9 cellular contexts compared by ENCODE assay signal in the genomic region with DNA sequence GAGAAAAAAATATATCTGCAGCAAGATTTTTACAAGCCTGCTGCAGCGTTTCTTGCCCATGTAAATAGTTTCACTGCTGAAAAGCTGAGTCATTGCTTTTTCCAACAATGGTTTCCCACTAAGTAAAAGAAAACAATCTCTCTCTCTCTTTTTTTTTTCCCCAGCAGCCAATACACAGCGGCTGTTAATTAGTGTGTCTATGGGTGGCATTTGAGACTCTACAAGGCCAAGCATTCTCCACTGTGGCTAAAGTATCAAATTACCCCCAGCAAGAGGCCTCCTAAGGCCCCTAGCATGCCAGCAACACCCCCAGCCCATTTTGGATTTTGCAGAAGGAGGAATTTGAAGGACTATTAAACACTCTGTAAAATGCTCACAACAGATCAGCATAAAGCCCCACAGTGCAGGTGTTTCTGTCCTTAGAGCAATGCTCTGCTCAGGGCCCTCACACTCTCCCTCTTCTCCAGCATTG.
DNase-seq lines count a peak whose midpoint lies in the region; ATAC-seq lines count a peak whose summit lies in the region.
"Had no signal": no experiment of that assay in that cellular context is flagged by ENCODE, and none has a peak within 500 bp of the region (broad histone marks: within the 10 kb centered on the region; RNA-seq: fewer than 3 reads in every experiment).

No MANE protein-coding gene starts in this region.

- peak; percentile 15 for DNase-seq in GM04503 (ENCODE audit: low read depth)
- DNase-seq in NCI-H2107 treated with DMSO at 0.1 percent for 48 hours (lab: John Stamatoyannopoulos, UW; ENCODE audit: unreplicated experiment), result peak; percentile 76
- peak; percentile 53 for DNase-seq in ecto neural progenitor cell (ENCODE audit: low spot score)
- DNase-seq in Right ventricle myocardium inferior (ENCODE audit: missing footprints), result no peak
- DNase-seq in activated T-helper 2 cell treated with anti-CD3 and anti-CD28 coated beads, Interferon-gamma antibody, Interleukin-2, Interleukin-4, amounts not matched to agents 10 μg/mL and 5 μg/mL and 100 μg/mL, durations not matched to agents 14 hours and 24 hours and 36 hours (ENCODE audit: low spot score), result no peak

- no peak overlapping the region for H3K4me3 Mint-ChIP-seq in activated T-helper 2 cell treated with anti-CD3 and anti-CD28 coated beads, Interferon-gamma antibody, Interleukin-2, Interleukin-4, amounts not matched to agents 10 μg/mL and 5 μg/mL and 100 μg/mL, durations not matched to agents 14 hours and 24 hours and 36 hours (ENCODE audit: low read depth)

- H3K9me3 ChIP-seq in neuron (ENCODE audit: low read length), result no peaks in the 10 kb centered on the region

- H3K27ac Mint-ChIP-seq in activated T-helper 2 cell treated with anti-CD3 and anti-CD28 coated beads, Interferon-gamma antibody, Interleukin-2, Interleukin-4, amounts not matched to agents 10 μg/mL and 5 μg/mL and 100 μg/mL, durations not matched to agents 14 hours and 24 hours and 36 hours, result no peak overlapping the region

- H3K4me3 ChIP-seq in neuron (ENCODE audit: low read length), result no peak overlapping the region

- no peaks in the 10 kb centered on the region for H3K4me1 Mint-ChIP-seq in activated T-helper 2 cell treated with anti-CD3 and anti-CD28 coated beads, Interferon-gamma antibody, Interleukin-2, Interleukin-4, amounts not matched to agents 10 μg/mL and 5 μg/mL and 100 μg/mL, durations not matched to agents 14 hours and 24 hours and 36 hours (ENCODE audit: low read depth)

- H3K36me3 ChIP-seq in neuron (ENCODE audit: insufficient read depth, low read length), result no peaks in the 10 kb centered on the region

- intact Hi-C loops in Right ventricle myocardium inferior (cut with DNase I), result no loop called here
- intact Hi-C loops in activated T-helper 2 cell treated with anti-CD3 and anti-CD28 coated beads, Interferon-gamma antibody, Interleukin-2, Interleukin-4, amounts not matched to agents 10 μg/mL and 5 μg/mL and 100 μg/mL, durations not matched to agents 14 hours and 24 hours and 36 hours (cut with micrococcal nuclease), result no loop called here

- H3K36me3 Mint-ChIP-seq in activated T-helper 2 cell treated with anti-CD3 and anti-CD28 coated beads, Interferon-gamma antibody, Interleukin-2, Interleukin-4, amounts not matched to agents 10 μg/mL and 5 μg/mL and 100 μg/mL, durations not matched to agents 14 hours and 24 hours and 36 hours (ENCODE audit: low read depth), result no peaks in the 10 kb centered on the region

- no peaks in the 10 kb centered on the region for H3K9me3 Mint-ChIP-seq in activated T-helper 2 cell treated with anti-CD3 and anti-CD28 coated beads, Interferon-gamma antibody, Interleukin-2, Interleukin-4, amounts not matched to agents 10 μg/mL and 5 μg/mL and 100 μg/mL, durations not matched to agents 14 hours and 24 hours and 36 hours

- H3K27me3 Mint-ChIP-seq in activated T-helper 2 cell treated with anti-CD3 and anti-CD28 coated beads, Interferon-gamma antibody, Interleukin-2, Interleukin-4, amounts not matched to agents 10 μg/mL and 5 μg/mL and 100 μg/mL, durations not matched to agents 14 hours and 24 hours and 36 hours (ENCODE audit: low read depth), result no peaks in the 10 kb centered on the region

- no peaks in the 10 kb centered on the region for H3K27me3 ChIP-seq in neuron (ENCODE audit: insufficient read depth, low read length)

- H3K4me1 ChIP-seq in neuron (ENCODE audit: insufficient read depth, low read length), result peaks cover 7% of the 10 kb centered on the region

- no peak for ATAC-seq in GM21447 (IDR thresholded peaks at IDR 0.05; ENCODE audit: unreplicated experiment)
- ATAC-seq in Right ventricle myocardium inferior, result no peak
- ATAC-seq in GM19397 (IDR thresholded peaks at IDR 0.05; ENCODE audit: unreplicated experiment), result no peak
- ATAC-seq: activated CD4-positive, CD25-positive, alpha-beta regulatory T cell treated with anti-CD3 and anti-CD28 coated beads, Interleukin-2, amount 50 U/mL, for 24 hours had no signal

- peak overlapping the region; percentile 87 for H2AFZ ChIP-seq in neuron (ENCODE audit: low read depth, low read length)

Comparison
In these comparisons a context has a peak if more than half of its experiments do, and no peak if none do; other contexts are left out.
1. DNase-seq: peak in GM04503 (single experiment), NCI-H2107 treated with DMSO at 0.1 percent for 48 hours (single experiment) and ecto neural progenitor cell (single experiment); none in Right ventricle myocardium inferior (single experiment) and activated T-helper 2 cell treated with anti-CD3 and anti-CD28 coated beads, Interferon-gamma antibody, Interleukin-2, Interleukin-4, amounts not matched to agents 10 μg/mL and 5 μg/mL and 100 μg/mL, durations not matched to agents 14 hours and 24 hours and 36 hours (single experiment).